ENCODE assay signal across 28 cellular contexts in the genomic region with DNA sequence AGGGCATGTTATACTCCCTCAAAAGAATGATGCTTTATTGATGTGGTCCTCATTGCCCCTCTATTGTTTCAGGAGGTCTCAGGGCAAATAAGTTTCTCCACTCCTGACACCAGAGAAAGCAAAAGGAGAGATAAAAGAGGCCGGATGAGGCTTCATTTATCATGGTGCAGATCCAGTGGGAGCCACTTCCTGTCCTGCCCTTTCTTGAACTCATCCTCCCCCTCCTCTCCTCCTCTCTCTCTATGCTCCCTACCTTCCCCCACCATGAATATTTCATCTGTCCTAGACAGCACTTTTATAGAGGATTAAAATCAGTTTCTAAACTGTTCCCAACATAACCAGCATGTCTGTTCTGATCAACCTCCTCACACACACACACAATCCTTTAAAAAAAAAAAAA.
"Had no signal": no experiment of that assay in that cellular context is flagged by ENCODE, and none has a peak within 500 bp of the region (broad histone marks: within the 10 kb centered on the region; RNA-seq: fewer than 3 reads in every experiment).

No MANE protein-coding gene starts in this region.

- H3K36me3 ChIP-seq: esophagus muscularis mucosa, gastroesophageal sphincter had no signal

- H3K27me3 ChIP-seq: body of pancreas had no signal

- H3K4me3 Mint-ChIP-seq: activated CD4-positive, alpha-beta T cell treated with anti-CD3 and anti-CD28 coated beads for 36 hours; activated CD8-positive, alpha-beta T cell treated with anti-CD3 and anti-CD28 coated beads for 36 hours; activated naive CD8-positive, alpha-beta T cell; activated T-cell treated with anti-CD3 and anti-CD28 coated beads, Interleukin-2, amount 50 U/mL, for 4 hours; activated T-helper 17 cell treated with anti-CD3 and anti-CD28 coated beads, Interleukin-2, amount 50 U/mL, for 72 hours; effector memory CD8-positive, alpha-beta T cell had no signal

- DNase-seq: activated CD4-positive, alpha-beta T cell treated with anti-CD3 and anti-CD28 coated beads for 36 hours; activated CD4-positive, alpha-beta T cell treated with anti-CD3 and anti-CD28 coated beads, Interleukin-2, amount 50 U/mL, for 1 hour; activated CD4-positive, alpha-beta T cell treated with anti-CD3 and anti-CD28 coated beads, Interleukin-2, amount 50 U/mL, for 48 hours; activated CD4-positive, CD25-positive, alpha-beta regulatory T cell; activated CD4-positive, CD25-positive, alpha-beta regulatory T cell treated with anti-CD3 and anti-CD28 coated beads, Interleukin-2, amount 50 U/mL, for 72 hours; activated CD8-positive, alpha-beta memory T cell treated with anti-CD3 and anti-CD28 coated beads for 24 hours; activated CD8-positive, alpha-beta T cell treated with anti-CD3 and anti-CD28 coated beads for 36 hours; activated effector memory CD4-positive, alpha-beta T cell treated with Interleukin-2 at 50 U/mL for 16 hours; activated gamma-delta T cell treated with Interleukin-2 at 50 U/mL for 16 hours; activated naive CD4-positive, alpha-beta T cell treated with anti-CD3 and anti-CD28 coated beads, Interleukin-2, amount 50 U/mL, for 16 hours; activated naive CD4-positive, alpha-beta T cell treated with Interleukin-2 at 50 U/mL for 16 hours; activated T-cell treated with anti-CD3 and anti-CD28 coated beads, Interleukin-2, amount 50 U/mL, for 4 hours; amygdala; aorta; body of pancreas; caudate nucleus; cortex of kidney; dermis blood vessel endothelial cell; effector CD4-positive, alpha-beta T cell; effector memory CD8-positive, alpha-beta T cell; erythroblast; foreskin keratinocyte; T-helper 2 cell had no signal

- H3K27ac ChIP-seq: body of pancreas, esophagus muscularis mucosa, foreskin keratinocyte, gastroesophageal sphincter had no signal

- ATAC-seq: activated CD4-positive, alpha-beta T cell treated with anti-CD3 and anti-CD28 coated beads for 36 hours; activated CD8-positive, alpha-beta T cell treated with anti-CD3 and anti-CD28 coated beads for 36 hours; activated T-cell treated with anti-CD3 and anti-CD28 coated beads, Interleukin-2, amount 50 U/mL, for 4 hours; activated T-helper 17 cell treated with anti-CD3 and anti-CD28 coated beads, Interleukin-2, amount 50 U/mL, for 72 hours; body of pancreas; effector memory CD8-positive, alpha-beta T cell; foreskin keratinocyte; gastroesophageal sphincter had no signal

- FAIRE-seq: colon had no signal

- H3K9me3 Mint-ChIP-seq: activated CD8-positive, alpha-beta T cell treated with anti-CD3 and anti-CD28 coated beads for 36 hours; activated T-cell treated with anti-CD3 and anti-CD28 coated beads, Interleukin-2, amount 50 U/mL, for 4 hours; activated T-helper 17 cell treated with anti-CD3 and anti-CD28 coated beads, Interleukin-2, amount 50 U/mL, for 72 hours; effector memory CD8-positive, alpha-beta T cell had no signal

- H3K9me3 ChIP-seq: body of pancreas, esophagus muscularis mucosa, gastroesophageal sphincter had no signal

- H3K4me1 Mint-ChIP-seq: activated CD4-positive, alpha-beta T cell treated with anti-CD3 and anti-CD28 coated beads for 36 hours had no signal

- H3K4me1 ChIP-seq: body of pancreas, esophagus muscularis mucosa, foreskin keratinocyte, gastroesophageal sphincter had no signal

- H3K27ac Mint-ChIP-seq: activated CD4-positive, alpha-beta T cell treated with anti-CD3 and anti-CD28 coated beads for 36 hours; activated CD8-positive, alpha-beta T cell treated with anti-CD3 and anti-CD28 coated beads for 36 hours; activated naive CD8-positive, alpha-beta T cell; activated T-helper 17 cell treated with anti-CD3 and anti-CD28 coated beads, Interleukin-2, amount 50 U/mL, for 72 hours; effector memory CD8-positive, alpha-beta T cell had no signal

- H3K4me3 ChIP-seq: body of pancreas, esophagus muscularis mucosa, gastroesophageal sphincter had no signal

- H3K36me3 Mint-ChIP-seq: activated naive CD8-positive, alpha-beta T cell had no signal
